Comparison of ENCODE assay signal across 8 cellular contexts in genomic region chr1:1063945-1064831, GRCh38. TPM values are rescaled to one million over a fixed set of nuclear protein-coding genes. Genes with fewer than 3 reads are reported as not detected.
A peak's percentile ranks its signal among the peaks of the same experiment; 100 is the strongest.
DNase-seq lines count a peak whose midpoint lies in the region; ATAC-seq and TF ChIP-seq lines count a peak whose summit lies in the region.

No MANE protein-coding gene starts in this region.

- DNase-seq in GM03348 (ENCODE audit: low spot score) (peak; percentile 89), LNCaP clone FGC (ENCODE audit: low read depth) (no peak), UCSD-AML1 (lab: John Stamatoyannopoulos, UW; ENCODE audit: unreplicated experiment) (peak; percentile 66), kidney epithelial cell (ENCODE audit: low read depth) (peak; percentile 85)
- peak; percentile 70 to 94 (median 73) for DNase-seq in stimulated activated CD4-positive, alpha-beta T cell treated with anti-CD3 and anti-CD28 coated beads, TNF-alpha, amount 100 ng/mL, for 24 hours (ENCODE audit: low read depth in 3 of 3)

- no peak overlapping the region for H3K4me3 ChIP-seq in LNCaP clone FGC (ENCODE audit: low read depth, low read length)
- peak overlapping the region; percentile 6 for H3K4me3 ChIP-seq in kidney epithelial cell (ENCODE audit: low read depth, low read length)

- no peak overlapping the region for H3K4me3 Mint-ChIP-seq in brain

- ATAC-seq in GM21786 (IDR thresholded peaks at IDR 0.05; ENCODE audit: unreplicated experiment) (peak; percentile 47), GM19324 (IDR thresholded peaks at IDR 0.05; ENCODE audit: low FRiP score, unreplicated experiment) (no peak)

- peaks cover 11% of the 10 kb centered on the region for H3K27me3 Mint-ChIP-seq in brain

- H3K36me3 ChIP-seq in kidney epithelial cell (ENCODE audit: control insufficient read depth, insufficient read depth, low read length) = no peaks in the 10 kb centered on the region

- H3K27me3 ChIP-seq in kidney epithelial cell (ENCODE audit: control insufficient read depth, insufficient read depth, low read length) = peaks cover 2% of the 10 kb centered on the region

- no peak overlapping the region for H3K27ac Mint-ChIP-seq in brain

- H3K36me3 Mint-ChIP-seq in brain = no peaks in the 10 kb centered on the region

- H3K4me1 Mint-ChIP-seq in brain = peaks cover 28% of the 10 kb centered on the region

- TF ChIP-seq CTCF in LNCaP clone FGC (IDR thresholded peaks at IDR 0.05; ENCODE audit: control insufficient read depth, extremely low read depth, insufficient read depth) = peak; percentile 98
- peak; percentile 85 to 91 for TF ChIP-seq CTCF in brain (conservative IDR thresholded peaks at IDR 0.05)
- TF ChIP-seq CTCF in kidney epithelial cell (IDR thresholded peaks at IDR 0.05; ENCODE audit: insufficient read depth, low read length, poor library complexity, severe bottlenecking) = peak; percentile 81

- no peaks in the 10 kb centered on the region for H3K9me3 Mint-ChIP-seq in brain

RNA-seq across cellular contexts. Expression of gene RNF223, which starts 9.9 kb away (rescaled TPM):
- polyA plus RNA-seq in brain (ENCODE audit: insufficient read depth, low read depth, low replicate concordance) = not detected
- 5.4 and 7.5 TPM in 2 replicates for total RNA-seq in kidney epithelial cell

RNA-seq across cellular contexts. Expression of gene AGRN, which starts 44.3 kb away (rescaled TPM):
- polyA plus RNA-seq in brain (ENCODE audit: insufficient read depth, low read depth, low replicate concordance) = 37.8 TPM
- 479 and 617 TPM in 2 replicates for total RNA-seq in kidney epithelial cell

RNA-seq across cellular contexts. Expression of gene ISG15, which starts 50.9 kb away (rescaled TPM):
- polyA plus RNA-seq in brain (ENCODE audit: insufficient read depth, low read depth, low replicate concordance) = 75.9 TPM
- 68.7 and 97.7 TPM in 2 replicates for total RNA-seq in kidney epithelial cell

RNA-seq across cellular contexts. Expression of gene C1orf159, which starts 51.7 kb away (rescaled TPM):
- 10.8 TPM for polyA plus RNA-seq in brain (ENCODE audit: insufficient read depth, low read depth, low replicate concordance)
- 20.3 and 25.5 TPM in 2 replicates for total RNA-seq in kidney epithelial cell
